ENCODE assay signal across 28 cellular contexts in the genomic region with DNA sequence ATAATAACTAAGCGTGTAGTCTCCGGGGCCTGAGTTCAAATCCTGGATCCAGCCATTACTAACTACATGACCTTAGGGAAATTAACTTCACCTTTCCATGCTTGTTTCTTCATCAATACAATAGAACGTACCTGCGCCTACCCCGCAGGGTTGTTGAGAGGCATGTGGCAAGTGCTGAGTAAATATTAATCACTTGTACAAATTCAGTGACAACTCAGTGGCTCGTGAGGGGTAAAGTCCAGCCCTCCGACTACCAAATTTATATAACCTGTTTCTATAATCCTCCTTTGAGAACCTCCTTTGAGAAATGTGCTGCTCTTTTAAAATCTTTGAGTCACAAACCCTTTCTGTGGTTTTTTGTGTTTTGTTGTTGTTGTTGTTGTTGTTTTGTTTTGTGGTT. TPM values are rescaled to one million over a fixed set of nuclear protein-coding genes. Genes with fewer than 3 reads are reported as not detected.
"Had no signal": no experiment of that assay in that cellular context is flagged by ENCODE, and none has a peak within 500 bp of the region (broad histone marks: within the 10 kb centered on the region; RNA-seq: fewer than 3 reads in every experiment).

No MANE protein-coding gene starts in this region.

- H3K9me3 ChIP-seq: adrenal gland, breast epithelium, Peyer's patch, SJSA1 had no signal

- H3K36me3 Mint-ChIP-seq: activated naive CD8-positive, alpha-beta T cell treated with anti-CD3 and anti-CD28 coated beads, Interleukin-2, amount 10 ng/mL, durations not matched to agents 7 days and 5 days had no signal

- H3K27ac Mint-ChIP-seq: activated CD4-positive, alpha-beta memory T cell treated with anti-CD3 and anti-CD28 coated beads, Interleukin-2, amount 10 ng/mL, durations not matched to agents 7 days and 5 days; activated CD4-positive, alpha-beta T cell treated with anti-CD3 and anti-CD28 coated beads, Interleukin-2, amount 10 ng/mL, durations not matched to agents 7 days and 5 days; activated naive CD8-positive, alpha-beta T cell treated with anti-CD3 and anti-CD28 coated beads, Interleukin-2, amount 10 ng/mL, durations not matched to agents 7 days and 5 days had no signal

- H3K36me3 ChIP-seq: adrenal gland, breast epithelium, Peyer's patch, SJSA1 had no signal

- H3K4me3 Mint-ChIP-seq: activated CD4-positive, alpha-beta memory T cell treated with anti-CD3 and anti-CD28 coated beads, Interleukin-2, amount 10 ng/mL, durations not matched to agents 7 days and 5 days; activated CD4-positive, alpha-beta T cell treated with anti-CD3 and anti-CD28 coated beads, Interleukin-2, amount 10 ng/mL, durations not matched to agents 7 days and 5 days; activated naive CD8-positive, alpha-beta T cell treated with anti-CD3 and anti-CD28 coated beads, Interleukin-2, amount 10 ng/mL, durations not matched to agents 7 days and 5 days had no signal

- H3K27ac ChIP-seq: adrenal gland, breast epithelium, Peyer's patch, RWPE1, SJSA1, VCaP had no signal

- H3K27me3 ChIP-seq: adrenal gland, breast epithelium, Peyer's patch, SJSA1 had no signal

- ATAC-seq: K562 had no signal

- DNase-seq: activated CD4-positive, alpha-beta memory T cell treated with anti-CD3 and anti-CD28 coated beads, Interleukin-2, amount 10 ng/mL, durations not matched to agents 7 days and 5 days; activated CD4-positive, alpha-beta T cell treated with anti-CD3 and anti-CD28 coated beads, Interleukin-2, amount 10 ng/mL, durations not matched to agents 7 days and 5 days; activated CD4-positive, CD25-positive, alpha-beta regulatory T cell; activated CD8-positive, alpha-beta memory T cell treated with anti-CD3 and anti-CD28 coated beads, Interleukin-2, amount 50 U/mL, for 4 hours; activated naive CD4-positive, alpha-beta T cell treated with anti-CD3 and anti-CD28 coated beads, Interleukin-2, amount 50 U/mL, for 16 hours; activated naive CD8-positive, alpha-beta T cell treated with anti-CD3 and anti-CD28 coated beads, Interleukin-2, amount 10 ng/mL, durations not matched to agents 7 days and 5 days; activated T-cell treated with anti-CD3 and anti-CD28 coated beads, Interleukin-2, amount 50 U/mL, for 1 hour; adrenal gland; aorta; caudate nucleus; Karpas-422; NCI-H1105 treated with DMSO at 0.1 percent for 48 hours; NCI-H1436 treated with DMSO at 0.1 percent for 48 hours; NCI-H187; NCI-H2081; NCI-H2171 treated with DMSO at 0.1 percent for 48 hours; NCI-H226; NCI-H510A; NCI-H526 treated with DMSO at 0.1 percent for 48 hours; Peyer's patch; Right ventricle myocardium superior; T-helper 2 cell; T1000 had no signal

- H3K9me3 Mint-ChIP-seq: activated CD4-positive, alpha-beta memory T cell treated with anti-CD3 and anti-CD28 coated beads, Interleukin-2, amount 10 ng/mL, durations not matched to agents 7 days and 5 days; activated CD4-positive, alpha-beta T cell treated with anti-CD3 and anti-CD28 coated beads, Interleukin-2, amount 10 ng/mL, durations not matched to agents 7 days and 5 days; activated naive CD8-positive, alpha-beta T cell treated with anti-CD3 and anti-CD28 coated beads, Interleukin-2, amount 10 ng/mL, durations not matched to agents 7 days and 5 days had no signal

- H3K4me1 ChIP-seq: adrenal gland, breast epithelium, SJSA1 had no signal

- H3K4me3 ChIP-seq: adrenal gland, breast epithelium, K562, Peyer's patch, SJSA1 had no signal

RNA-seq across cellular contexts. Expression of a gene that starts 49.8 kb away (rescaled TPM):
- total RNA-seq: SJSA1 had no signal
